2 cellular contexts compared by ENCODE assay signal in genomic region chr16:1258906-1259759, GRCh38.
TF ChIP-seq lines count a peak whose summit lies in the region.

No MANE protein-coding gene starts in this region.

TF ChIP-seq in GM23338, 12 proteins besides CTCF, POLR2A, EP300 and RAD21 (continued from another document):
- TF ChIP-seq STAT1 (IDR thresholded peaks at IDR 0.05; ENCODE audit: unreplicated experiment): no peak
- no peak for TF ChIP-seq ETS1 (IDR thresholded peaks at IDR 0.05)
- TF ChIP-seq ZNF331 (CRISPR knock-in tag; IDR thresholded peaks at IDR 0.05; ENCODE audit: low read depth): no peak
- no peak for TF ChIP-seq POLR2AphosphoS5 (IDR thresholded peaks at IDR 0.05; ENCODE audit: low read depth)
- TF ChIP-seq ZNF462 (CRISPR knock-in tag; IDR thresholded peaks at IDR 0.05): no peak
- no peak for TF ChIP-seq ZNF114 (CRISPR knock-in tag; IDR thresholded peaks at IDR 0.05)
- TF ChIP-seq CREB1 (CRISPR knock-in tag; IDR thresholded peaks at IDR 0.05; ENCODE audit: low read depth): no peak
- no peak for TF ChIP-seq NANOG (IDR thresholded peaks at IDR 0.05; ENCODE audit: borderline replicate concordance)
- TF ChIP-seq EZH2 (IDR thresholded peaks at IDR 0.05; ENCODE audit: low read depth, unreplicated experiment): no peak
- TF ChIP-seq JUNB (IDR thresholded peaks at IDR 0.05; ENCODE audit: unreplicated experiment): no peak
- no peak for TF ChIP-seq EZH2phosphoT487 (IDR thresholded peaks at IDR 0.05; ENCODE audit: unreplicated experiment)
TF ChIP-seq in GM23338: peak in this region for 0.

TF ChIP-seq in WTC11, 78 proteins besides CTCF, POLR2A, EP300 and RAD21 (continued from another document):
- TF ChIP-seq PRDM15 (CRISPR knock-in tag; IDR thresholded peaks at IDR 0.05) (no peak), NR2C2 (CRISPR knock-in tag; IDR thresholded peaks at IDR 0.05) (no peak), ZNF232 (CRISPR knock-in tag; IDR thresholded peaks at IDR 0.05) (no peak), ZNF281 (CRISPR knock-in tag; IDR thresholded peaks at IDR 0.05) (no peak), NR1H2 (CRISPR knock-in tag; IDR thresholded peaks at IDR 0.05) (no peak), FOXP4 (CRISPR knock-in tag; IDR thresholded peaks at IDR 0.05) (no peak), RORB (CRISPR knock-in tag; IDR thresholded peaks at IDR 0.05) (no peak), ZNF263 (CRISPR knock-in tag; IDR thresholded peaks at IDR 0.05; ENCODE audit: low read depth) (no peak), ZBTB21 (CRISPR knock-in tag; IDR thresholded peaks at IDR 0.05; ENCODE audit: borderline replicate concordance) (no peak)
